Comparison of ENCODE assay signal across 23 cellular contexts in genomic region chr13:60112771-60113170, GRCh38. TPM values are rescaled to one million over a fixed set of nuclear protein-coding genes. Genes with fewer than 3 reads are reported as not detected.
DNase-seq lines count a peak whose midpoint lies in the region; ATAC-seq and TF ChIP-seq lines count a peak whose summit lies in the region.
"Had no signal": no experiment of that assay in that cellular context is flagged by ENCODE, and none has a peak within 500 bp of the region (broad histone marks: within the 10 kb centered on the region; RNA-seq: fewer than 3 reads in every experiment).

No MANE protein-coding gene starts in this region.

- DNase-seq in SK-N-SH (no peak), adipocyte (ENCODE audit: low read depth) (peak; percentile 56), fibroblast of mammary gland (ENCODE audit: low read depth) (peak; percentile 60), stromal cell of bone marrow (ENCODE audit: low read depth) (peak; percentile 26), NCI-H226 (no peak)
- no peak for DNase-seq in stimulated activated naive CD4-positive, alpha-beta T cell treated with Interleukin-2 at 50 U/mL for 16 hours (lab: John Stamatoyannopoulos, UW)
- DNase-seq: activated CD4-positive, alpha-beta T cell treated with anti-CD3 and anti-CD28 coated beads for 48 hours; activated CD8-positive, alpha-beta memory T cell treated with anti-CD3 and anti-CD28 coated beads for 24 hours; activated gamma-delta T cell; colonic mucosa; effector memory CD4-positive, alpha-beta T cell; erythroblast; naive thymus-derived CD8-positive, alpha-beta T cell; NCI-H2029; NCI-H82; occipital lobe; stimulated activated naive CD8-positive, alpha-beta T cell treated with anti-CD3 and anti-CD28 coated beads, Interleukin-15, amount 100 ng/mL, for 72 hours; thyroid gland; WERI-Rb-1 had no signal

- WGBS in SK-N-SH (ENCODE audit: low lambda C conversion rate) = 97% methylated on average over 1 of the region's 1 CpG

- CTCF ChIA-PET in SK-N-SH (lab: Yijun Ruan, JAX) = no interaction called here

- no peak for TF ChIP-seq CTCF in SK-N-SH (IDR thresholded peaks at IDR 0.05)
- no peak for TF ChIP-seq CTCF in fibroblast of mammary gland (conservative IDR thresholded peaks at IDR 0.05; ENCODE audit: control insufficient read depth, insufficient read depth, low read depth, low read length)

- H4K20me1 ChIP-seq in SK-N-SH (ENCODE audit: insufficient read depth) = no peaks in the 10 kb centered on the region; the same call in 1 of the 2 replicates

- H3K4me1 ChIP-seq in SK-N-SH (ENCODE audit: control insufficient read depth in 1 of 2, insufficient read depth in 2 of 2, low read depth in 1 of 2, low read length in 1 of 2) (no peaks in the 10 kb centered on the region; a peak in 1 of 4 replicates), adipocyte (ENCODE audit: control insufficient read depth, insufficient read depth, low read length) (peaks cover 5% of the 10 kb centered on the region)
- H3K4me1 ChIP-seq: colonic mucosa, thyroid gland, vagina had no signal

- peaks cover 8% of the 10 kb centered on the region; the same call in 1 of the 2 replicates for H3K9me3 ChIP-seq in SK-N-SH
- H3K9me3 ChIP-seq in adipocyte (ENCODE audit: control insufficient read depth, low read length) = peaks cover 17% of the 10 kb centered on the region
- H3K9me3 ChIP-seq: colonic mucosa, thyroid gland, vagina had no signal

- no peak overlapping the region for H3K9ac ChIP-seq in SK-N-SH
- no peak overlapping the region for H3K9ac ChIP-seq in adipocyte (ENCODE audit: low read length)

- H2AFZ ChIP-seq in SK-N-SH (ENCODE audit: low read depth) = no peak overlapping the region

- ATAC-seq in SK-N-SH treated with all-trans-retinoic acid at 6 μM for 48 hours = no peak
- ATAC-seq in HG03571 (IDR thresholded peaks at IDR 0.05; ENCODE audit: unreplicated experiment) = no peak
- ATAC-seq: naive thymus-derived CD8-positive, alpha-beta T cell; stimulated activated naive CD8-positive, alpha-beta T cell treated with anti-CD3 and anti-CD28 coated beads, Interleukin-15, amount 100 ng/mL, for 72 hours had no signal

- H3K4me3 ChIP-seq in SK-N-SH (ENCODE audit: low read depth in 2 of 2, low read length in 1 of 2) (no peak overlapping the region), adipocyte (ENCODE audit: low read length) (no peak overlapping the region), fibroblast of mammary gland (ENCODE audit: control insufficient read depth, low read depth, low read length) (no peak overlapping the region)
- H3K4me3 ChIP-seq: colonic mucosa, thyroid gland, vagina had no signal

- H3K79me2 ChIP-seq in SK-N-SH (ENCODE audit: insufficient read depth) = peaks cover 76% of the 10 kb centered on the region

- H3K27me3 ChIP-seq in SK-N-SH (ENCODE audit: insufficient read depth) (no peaks in the 10 kb centered on the region), adipocyte (replicated peaks; ENCODE audit: control insufficient read depth, insufficient read depth, low read length) (no peaks in the 10 kb centered on the region)
- H3K27me3 ChIP-seq: colonic mucosa, thyroid gland, vagina had no signal

- peaks cover 22% of the 10 kb centered on the region for H3F3A ChIP-seq in SK-N-SH (replicated peaks; ENCODE audit: insufficient read depth)

- TF ChIP-seq RAD21 in SK-N-SH (IDR thresholded peaks at IDR 0.05; ENCODE audit: low read length) = no peak

- no peak overlapping the region for H3K4me2 ChIP-seq in SK-N-SH

- POLR2A ChIA-PET in SK-N-SH (lab: Yijun Ruan, JAX) = no interaction called here

- H3K36me3 ChIP-seq in SK-N-SH (replicated peaks in 1 of 2; ENCODE audit: control insufficient read depth in 1 of 2, insufficient read depth in 2 of 2, low read length in 1 of 2) = peaks cover 9 to 45% of the 10 kb centered on the region in 2 experiments
- no peaks in the 10 kb centered on the region for H3K36me3 ChIP-seq in adipocyte (ENCODE audit: control insufficient read depth, insufficient read depth, low read length, severe bottlenecking)
- H3K36me3 ChIP-seq: colonic mucosa, thyroid gland, vagina, WERI-Rb-1 had no signal

- TF ChIP-seq EP300 in SK-N-SH (IDR thresholded peaks at IDR 0.05; ENCODE audit: borderline replicate concordance in 1 of 2, low read depth in 1 of 2, low read length in 1 of 2) = no peak

- no peaks in the 10 kb centered on the region for H3K9me2 ChIP-seq in SK-N-SH

- H3K27ac ChIP-seq in SK-N-SH (ENCODE audit: low read depth in 2 of 2, low read length in 1 of 2) = peak overlapping the region in 1 of 2 experiments; percentile 40; a peak in 2 of 4 replicates
- H3K27ac ChIP-seq: 22Rv1, colonic mucosa, thyroid gland, vagina, WERI-Rb-1 had no signal

TF ChIP-seq in SK-N-SH, 30 proteins besides CTCF, POLR2A, EP300 and RAD21:
- TF ChIP-seq NRF1 (IDR thresholded peaks at IDR 0.05; ENCODE audit: low read depth, low read length) = no peak
- no peak for TF ChIP-seq CHD2 (IDR thresholded peaks at IDR 0.05; ENCODE audit: low read length, partially characterized antibody)
- peak; percentile 16; the same call in 1 of the 2 replicates for TF ChIP-seq FOSL2 (IDR thresholded peaks at IDR 0.05; ENCODE audit: borderline replicate concordance, low read depth)

TF ChIP-seq in SK-N-SH treated with all-trans-retinoic acid at 6 μM for 48 hours, 23 proteins besides CTCF, POLR2A, EP300 and RAD21:
- TF ChIP-seq CSDC2 (CRISPR knock-in tag; IDR thresholded peaks at IDR 0.05) (no peak), TSHZ2 (CRISPR knock-in tag; IDR thresholded peaks at IDR 0.05) (no peak)

RNA-seq across cellular contexts. Expression of gene DIAPH3, which starts 51.0 kb away (rescaled TPM):
- polyA plus RNA-seq in SK-N-SH (2012; rRNA removed) = 5.4 TPM in 2 replicates
- polyA plus RNA-seq in SK-N-SH (2012; cell fraction: cytosol; rRNA removed) = 7.3 and 9.8 TPM in 2 replicates
- 3.6 and 5.8 TPM in 2 replicates for polyA plus RNA-seq in SK-N-SH (2012; cell fraction: nucleus; rRNA removed)

Comparison
In these comparisons a context has a peak if more than half of its experiments do, and no peak if none do; other contexts are left out.
1. DNase-seq: peak in adipocyte (single experiment), fibroblast of mammary gland (single experiment) and stromal cell of bone marrow (single experiment); none in SK-N-SH (single experiment), stimulated activated naive CD4-positive, alpha-beta T cell treated with Interleukin-2 at 50 U/mL for 16 hours (single experiment) and NCI-H226 (single experiment).